8 cellular contexts compared by ENCODE assay signal in genomic region chr6:7727951-7728854, GRCh38. TPM values are rescaled to one million over a fixed set of nuclear protein-coding genes. Genes with fewer than 3 reads are reported as not detected.
A peak's percentile ranks its signal among the peaks of the same experiment; 100 is the strongest.
DNase-seq lines count a peak whose midpoint lies in the region; ATAC-seq and TF ChIP-seq lines count a peak whose summit lies in the region.

No MANE protein-coding gene starts in this region.

- no peaks in the 10 kb centered on the region for H3K9me3 Mint-ChIP-seq in memory B cell

- no peak for TF ChIP-seq EP300 in transverse colon (IDR thresholded peaks at IDR 0.05; ENCODE audit: low read depth)

- H3K4me2 ChIP-seq in PC-3 (ENCODE audit: low read length): peak overlapping the region; percentile 96

- H3K9me2 ChIP-seq in PC-3 (replicated peaks; ENCODE audit: low read length): no peaks in the 10 kb centered on the region

- peaks cover 39% of the 10 kb centered on the region for H3K27me3 ChIP-seq in PC-3 (ENCODE audit: low read length)
- H3K27me3 ChIP-seq in transverse colon: peaks cover 98% of the 10 kb centered on the region

- no peak; the same call in 1 of the 2 replicates for ATAC-seq in PC-3
- ATAC-seq in memory B cell (ENCODE audit: low read depth): peak; percentile 23
- ATAC-seq in HG02571 (IDR thresholded peaks at IDR 0.05; ENCODE audit: unreplicated experiment): no peak
- ATAC-seq in GM21367 (IDR thresholded peaks at IDR 0.05; ENCODE audit: unreplicated experiment): no peak

- H4K20me1 ChIP-seq in PC-3 (ENCODE audit: low read length): no peaks in the 10 kb centered on the region

- no peaks in the 10 kb centered on the region for H3K79me2 ChIP-seq in PC-3 (ENCODE audit: low read length)

- no peak for TF ChIP-seq POLR2A in transverse colon (IDR thresholded peaks at IDR 0.05)

- peak overlapping the region; percentile 69 for H2AFZ ChIP-seq in PC-3 (ENCODE audit: low read length)

- H3F3A ChIP-seq in PC-3 (ENCODE audit: low read length, unreplicated experiment): peaks cover 5% of the 10 kb centered on the region

- H3K4me1 ChIP-seq in PC-3 (ENCODE audit: insufficient read depth, low read length) (peaks cover 58% of the 10 kb centered on the region), transverse colon (peaks cover 4 to 34% (median 30%) of the 10 kb centered on the region in 4 donors)

- CTCF ChIA-PET in PC-3 (lab: Charles Lee): interaction anchor here (0.6 kb wide), 1 partner anchor 57 kb away, joined by 4 read pairs; no protein-coding TSS in a partner anchor

- no TSS peak for BruUV-seq in PC-3 (replicated peaks; lab: Mats Ljungman, UMichigan)

- peak overlapping the region; percentile 80 for H3K4me3 Mint-ChIP-seq in memory B cell

- H3K9ac ChIP-seq in PC-3 (ENCODE audit: low read length): no peak overlapping the region

- H3K4me3 ChIP-seq in PC-3 (ENCODE audit: low read length) (peak overlapping the region; percentile 67), transverse colon (peak overlapping the region in 3 of 4 donors; percentile 32 to 71 (median 50))

- H3K27me3 Mint-ChIP-seq in memory B cell: peaks cover 22% of the 10 kb centered on the region

- WGBS in transverse colon (ENCODE audit: low coverage in 1 of 2), 2 donors: 3% methylated on average over 42 of the region's 45 CpGs; no CpG with 5 or more reads in 1 of the 2 donors

- H3K27ac ChIP-seq in PC-3 (ENCODE audit: low read length): no peak overlapping the region
- H3K27ac ChIP-seq in transverse colon: no peak overlapping the region

- H3K9me3 ChIP-seq in PC-3 (ENCODE audit: low read length) (no peaks in the 10 kb centered on the region), transverse colon (no peaks in the 10 kb centered on the region)

- peak overlapping the region; percentile 67 for H3K27ac Mint-ChIP-seq in memory B cell

- H3K4me1 Mint-ChIP-seq in memory B cell: peaks cover 9% of the 10 kb centered on the region

- in situ Hi-C loops in transverse colon (cut with MboI; ENCODE audit: low pct_ligation_motif_present in 1 of 4, low pct_unique_long_range_greater_than_20kb in 1 of 4, low sequenced_read_pairs in 3 of 4): loop anchor here in 2 of 4 donors (10.0 kb wide), 1 partner anchor 277 kb away; no protein-coding TSS in a partner anchor

- DNase-seq in stimulated activated CD4-positive, alpha-beta T cell treated with anti-CD3 and anti-CD28 coated beads, Interleukin-12 subunit alpha, Interleukin-12 subunit beta, amount 100 ng/mL, for 4 hours: peak; percentile 4
- no peak for DNase-seq in stimulated activated CD4-positive, alpha-beta T cell treated with anti-CD3 and anti-CD28 coated beads, Interleukin-1b, Interleukin-23, amount 100 ng/mL, for 48 hours
- peak; percentile 22 for DNase-seq in PC-3
- peak; percentile 74 for DNase-seq in ecto neural progenitor cell (ENCODE audit: low spot score)
- peak in 1 of 2 donors; percentile 34 for DNase-seq in memory B cell (ENCODE audit: low spot score in 2 of 2)
- peak; percentile 38 for DNase-seq in transverse colon

- H3K36me3 ChIP-seq in PC-3 (ENCODE audit: low read depth, low read length): no peaks in the 10 kb centered on the region
- H3K36me3 ChIP-seq in transverse colon: no peaks in the 10 kb centered on the region

- intact Hi-C loops in PC-3 (cut with micrococcal nuclease): no loop called here
- intact Hi-C loops in transverse colon (cut with DNase I; ENCODE audit: low total_unique reads): no loop called here

- no peaks in the 10 kb centered on the region for H3K36me3 Mint-ChIP-seq in memory B cell

- no peak for TF ChIP-seq CTCF in PC-3 (conservative IDR thresholded peaks at IDR 0.05; ENCODE audit: low read depth, low read length)
- no peak for TF ChIP-seq CTCF in transverse colon (IDR thresholded peaks at IDR 0.05)

- POLR2A ChIA-PET in PC-3 (lab: Charles Lee; ENCODE audit: unreplicated experiment): no interaction called here

RNA-seq across cellular contexts. Expression of gene BMP6, which starts 2.3 kb away (rescaled TPM):
- 0.15 and 1.3 TPM in 2 replicates for total RNA-seq in PC-3 (2014; rRNA removed)
- total RNA-seq in transverse colon: 10 to 100 TPM in 1 of 4 donors, 1 to 10 TPM in 3; 1.1 to 12.7 (median 6.7) TPM
